In genomic region chr2:177557794-177558193, GRCh38 we compare ENCODE assay signal across 36 cellular contexts.
DNase-seq lines count a peak whose midpoint lies in the region; ATAC-seq, FAIRE-seq and TF ChIP-seq lines count a peak whose summit lies in the region.
"Had no signal": no experiment of that assay in that cellular context is flagged by ENCODE, and none has a peak within 500 bp of the region (broad histone marks: within the 10 kb centered on the region; RNA-seq: fewer than 3 reads in every experiment).

No MANE protein-coding gene starts in this region.

- no peaks in the 10 kb centered on the region for H3K36me3 ChIP-seq in HEK293 (ENCODE audit: control insufficient read depth in 2 of 2, insufficient read depth in 1 of 2, low read length in 2 of 2)
- H3K36me3 ChIP-seq in K562 (ENCODE audit: control insufficient read depth, insufficient read depth, low read length): no peaks in the 10 kb centered on the region
- H3K36me3 ChIP-seq in smooth muscle cell (ENCODE audit: low read depth): no peaks in the 10 kb centered on the region
- H3K36me3 ChIP-seq: BE2C; BLaER1; BLaER1 treated with 17β-estradiol and CSF1 and Interleukin-3, amounts not matched to agents 10 nM and 100 nM had no signal

- TF ChIP-seq CTCF in A549 (IDR thresholded peaks at IDR 0.05) (no peak), HEK293 (tag by site-specific recombination; IDR thresholded peaks at IDR 0.05) (no peak), K562 (IDR thresholded peaks at IDR 0.05 in 2 of 3, conservative IDR thresholded peaks at IDR 0.05 in 1 of 3; ENCODE audit: insufficient read depth in 2 of 3, low read depth in 1 of 3, low read length in 3 of 3) (no peak), nephron (IDR thresholded peaks at IDR 0.05; ENCODE audit: unreplicated experiment in 3 of 3) (no peak), GM10266 (IDR thresholded peaks at IDR 0.05; ENCODE audit: control insufficient read depth, insufficient read depth, low read depth, missing control alignments) (no peak), smooth muscle cell (IDR thresholded peaks at IDR 0.05; ENCODE audit: borderline replicate concordance, insufficient read depth, poor library complexity, severe bottlenecking) (no peak)

- H3K27me3 ChIP-seq in K562 (ENCODE audit: control insufficient read depth in 2 of 2, insufficient read depth in 2 of 2, low read length in 2 of 2) (no peaks in the 10 kb centered on the region), smooth muscle cell (ENCODE audit: low read depth) (no peaks in the 10 kb centered on the region)
- H3K27me3 ChIP-seq: BE2C; BLaER1; BLaER1 treated with 17β-estradiol and CSF1 and Interleukin-3, amounts not matched to agents 10 nM and 100 nM had no signal

- H3K9me1 ChIP-seq in K562 (ENCODE audit: control insufficient read depth, insufficient read depth, low read length): no peaks in the 10 kb centered on the region

- peaks cover 28% of the 10 kb centered on the region for H3K36me3 Mint-ChIP-seq in nephron (ENCODE audit: low read depth)
- H3K36me3 Mint-ChIP-seq: CD14-positive monocyte; CD4-positive, CD25-positive, alpha-beta regulatory T cell had no signal

- H4K20me1 ChIP-seq in K562 (replicated peaks; ENCODE audit: control insufficient read depth, insufficient read depth, low read length) (no peaks in the 10 kb centered on the region), smooth muscle cell (ENCODE audit: low read depth) (no peaks in the 10 kb centered on the region)
- H4K20me1 ChIP-seq: BLaER1; BLaER1 treated with 17β-estradiol and CSF1 and Interleukin-3, amounts not matched to agents 10 nM and 100 nM had no signal

- TF ChIP-seq EP300 in A549 (IDR thresholded peaks at IDR 0.05) (no peak), K562 (IDR thresholded peaks at IDR 0.05; ENCODE audit: low read length) (no peak)

- H3K4me3 Mint-ChIP-seq in nephron: no peak overlapping the region
- H3K4me3 Mint-ChIP-seq: B cell; CD14-positive monocyte; CD4-positive, alpha-beta memory T cell; CD4-positive, alpha-beta T cell; CD8-positive, alpha-beta T cell had no signal

- no peaks in the 10 kb centered on the region for H3K9me3 ChIP-seq in A549
- H3K9me3 ChIP-seq in HEK293 (ENCODE audit: control insufficient read depth, insufficient read depth, low read depth, low read length): no peaks in the 10 kb centered on the region
- H3K9me3 ChIP-seq in K562 (replicated peaks; ENCODE audit: control insufficient read depth, insufficient read depth, low read depth, low read length): peaks cover 3% of the 10 kb centered on the region; the same call in 1 of the 2 replicates
- H3K9me3 ChIP-seq in smooth muscle cell (replicated peaks; ENCODE audit: low read depth): no peaks in the 10 kb centered on the region
- H3K9me3 ChIP-seq: BE2C had no signal

- POLR2A ChIA-PET in A549 (lab: Yijun Ruan, JAX) (no interaction called here), HEK293 (lab: Yijun Ruan, JAX) (no interaction called here), K562 (lab: Yijun Ruan, JAX) (interaction anchor here (1.6 kb wide), 1 partner anchor 10 kb away, joined by 3 read pairs; no protein-coding TSS in a partner anchor)

- WGBS in A549 (ENCODE audit: missing lambda C conversion rate): 80% methylated on average over 1 of the region's 1 CpG
- WGBS in K562 (ENCODE audit: insufficient coverage, low coverage, missing lambda C conversion rate): 48% methylated on average over 1 of the region's 1 CpG
- 90% methylated on average over 1 of the region's 1 CpG for WGBS in smooth muscle cell (ENCODE audit: low lambda C conversion rate)

- H3K27ac ChIP-seq in A549: no peak overlapping the region
- H3K27ac ChIP-seq in HEK293 (ENCODE audit: extremely low read depth, low read depth, low read length): no peak overlapping the region
- H3K27ac ChIP-seq in K562 (ENCODE audit: extremely low read depth, low read depth, low read length): no peak overlapping the region
- H3K27ac ChIP-seq in smooth muscle cell (ENCODE audit: low read depth): no peak overlapping the region
- H3K27ac ChIP-seq: 22Rv1; BLaER1; BLaER1 treated with 17β-estradiol and CSF1 and Interleukin-3, amounts not matched to agents 10 nM and 100 nM; C4-2B had no signal

- no peaks in the 10 kb centered on the region for H3F3A ChIP-seq in smooth muscle cell (ENCODE audit: low read depth)

- no peaks in the 10 kb centered on the region for H3K79me2 ChIP-seq in K562 (ENCODE audit: control insufficient read depth, insufficient read depth, low read length)
- H3K79me2 ChIP-seq in smooth muscle cell (ENCODE audit: low read depth): no peaks in the 10 kb centered on the region

- intact Hi-C loops in K562 (cut with micrococcal nuclease): no loop called here

- in situ Hi-C loops in K562 (cut with MboI): no loop called here

- H3K9ac ChIP-seq in K562 (ENCODE audit: insufficient read depth in 1 of 2, low read depth in 2 of 2, low read length in 2 of 2): no peak overlapping the region
- H3K9ac ChIP-seq in smooth muscle cell (ENCODE audit: low read depth): no peak overlapping the region
- H3K9ac ChIP-seq: BLaER1; BLaER1 treated with 17β-estradiol and CSF1 and Interleukin-3, amounts not matched to agents 10 nM and 100 nM had no signal

- no peaks in the 10 kb centered on the region for H3K27me3 Mint-ChIP-seq in nephron (ENCODE audit: low read depth)
- H3K27me3 Mint-ChIP-seq: B cell; CD4-positive, alpha-beta T cell had no signal

- no peak overlapping the region for H3K4me3 ChIP-seq in A549
- no peak overlapping the region for H3K4me3 ChIP-seq in HEK293 (ENCODE audit: low read depth, low read length)
- no peak overlapping the region for H3K4me3 ChIP-seq in K562
- H3K4me3 ChIP-seq in smooth muscle cell: no peak overlapping the region
- H3K4me3 ChIP-seq: BLaER1; BLaER1 treated with 17β-estradiol and CSF1 and Interleukin-3, amounts not matched to agents 10 nM and 100 nM had no signal

- peaks cover 17% of the 10 kb centered on the region for H3K9me3 Mint-ChIP-seq in nephron
- H3K9me3 Mint-ChIP-seq: CD4-positive, alpha-beta T cell; CD8-positive, alpha-beta memory T cell; CD8-positive, alpha-beta T cell had no signal

- no peak for ATAC-seq in A549
- no peak for ATAC-seq in K562
- no peak for ATAC-seq in GM21737 (IDR thresholded peaks at IDR 0.05; ENCODE audit: unreplicated experiment)
- ATAC-seq: CD8-positive, alpha-beta T cell had no signal

- TF ChIP-seq POLR2A in A549 (IDR thresholded peaks at IDR 0.05; ENCODE audit: low read length) (no peak), K562 (conservative IDR thresholded peaks at IDR 0.05) (no peak)

- CTCF ChIA-PET in A549 (lab: Yijun Ruan, JAX): interaction anchor here (0.6 kb wide), 1 partner anchor 193 kb away, joined by 3 read pairs; no protein-coding TSS in a partner anchor
- CTCF ChIA-PET in HEK293 (lab: Yijun Ruan, JAX): no interaction called here
- CTCF ChIA-PET in K562 (lab: Yijun Ruan, JAX; ENCODE audit: low intra/inter-chr PET ratio): no interaction called here

- TF ChIP-seq RAD21 in A549 (conservative IDR thresholded peaks at IDR 0.05 in 1 of 2, IDR thresholded peaks at IDR 0.05 in 1 of 2) (no peak), K562 (CRISPR knock-in tag; conservative IDR thresholded peaks at IDR 0.05 in 1 of 2, IDR thresholded peaks at IDR 0.05 in 1 of 2) (no peak)

- DNase-seq in A549 (ENCODE audit: low read depth in 1 of 2, low spot score in 1 of 2) (no peak), K562 (ENCODE audit: extremely low read depth in 1 of 4, low spot score in 3 of 4) (no peak), GM10266 (ENCODE audit: extremely low spot score) (no peak), glomerular visceral epithelial cell (ENCODE audit: extremely low spot score) (no peak), smooth muscle cell (lab: John Stamatoyannopoulos, UW; ENCODE audit: unreplicated experiment) (no peak)
- DNase-seq: 8988T; ACHN; AML-193; BE2C; C1 segment of cervical spinal cord; Caco-2; Calu3; CD4-positive, alpha-beta memory T cell; CD4-positive, alpha-beta T cell; CD4-positive, CD25-positive, alpha-beta regulatory T cell; CD8-positive, alpha-beta memory T cell; CD8-positive, alpha-beta T cell; COR-L47; DMS 273 treated with DMSO at 0.1 percent for 48 hours; DMS153; DMS53; DMS79; DMS79 treated with DMSO at 0.1 percent for 48 hours; DND-41; EL had no signal

- peaks cover 26% of the 10 kb centered on the region for H3K4me1 Mint-ChIP-seq in nephron

- FAIRE-seq in A549 (lab: Jason Lieb, UNC) (no peak), K562 (lab: Jason Lieb, UNC) (no peak)
- FAIRE-seq: A204.1, D721Med had no signal

- H3K4me2 ChIP-seq in A549 (no peak overlapping the region), K562 (ENCODE audit: insufficient read depth, low read length) (no peak overlapping the region), smooth muscle cell (no peak overlapping the region)
- H3K4me2 ChIP-seq: BLaER1; BLaER1 treated with 17β-estradiol and CSF1 and Interleukin-3, amounts not matched to agents 10 nM and 100 nM had no signal

- BruUV-seq in K562 (replicated peaks; lab: Mats Ljungman, UMichigan): no TSS peak

- H3K4me1 ChIP-seq in A549 (peaks cover 3% of the 10 kb centered on the region; the same call in 1 of the 3 replicates), HEK293 (ENCODE audit: control insufficient read depth, insufficient read depth, low read length) (no peaks in the 10 kb centered on the region), K562 (replicated peaks in 1 of 2; ENCODE audit: control insufficient read depth in 2 of 2, insufficient read depth in 2 of 2, low read length in 2 of 2) (peaks cover 5 to 12% of the 10 kb centered on the region in 2 experiments; a peak in 3 of 5 replicates), smooth muscle cell (ENCODE audit: low read depth) (peaks cover 4% of the 10 kb centered on the region)
- H3K4me1 ChIP-seq: BE2C, BLaER1, Caco-2 had no signal

- H2AFZ ChIP-seq in K562 (ENCODE audit: low read depth, low read length): no peak overlapping the region
- no peak overlapping the region for H2AFZ ChIP-seq in smooth muscle cell (ENCODE audit: low read depth)

- H3K27ac Mint-ChIP-seq in nephron: peak overlapping the region in 2 of 3 experiments; percentile 35 to 96
- H3K27ac Mint-ChIP-seq: B cell; CD14-positive monocyte; CD4-positive, alpha-beta T cell; CD4-positive, CD25-positive, alpha-beta regulatory T cell; CD8-positive, alpha-beta memory T cell; CD8-positive, alpha-beta T cell had no signal

TF ChIP-seq in A549, 52 proteins besides CTCF, POLR2A, EP300 and RAD21:
- TF ChIP-seq CEBPB (IDR thresholded peaks at IDR 0.05) (no peak), ZFP36 (IDR thresholded peaks at IDR 0.05; ENCODE audit: borderline replicate concordance, partially characterized antibody) (peak; percentile 55)

TF ChIP-seq in HEK293, 187 proteins besides CTCF, POLR2A, EP300 and RAD21 (continues in another document):
- TF ChIP-seq SETDB1 (IDR thresholded peaks at IDR 0.05; ENCODE audit: insufficient read length, low read length) (peak; percentile 89), ZBTB8A (tag by site-specific recombination; IDR thresholded peaks at IDR 0.05) (no peak), ZNF585B (tag by site-specific recombination; IDR thresholded peaks at IDR 0.05) (peak; percentile 96)

TF ChIP-seq in K562, 482 proteins besides CTCF, POLR2A, EP300 and RAD21 (continues in another document):
- TF ChIP-seq TRIM28 (IDR thresholded peaks at IDR 0.05): peak; percentile 62; the same call in 1 of the 2 replicates
- TF ChIP-seq CBX3 (IDR thresholded peaks at IDR 0.05; ENCODE audit: borderline replicate concordance in 1 of 2, low read length in 2 of 2): peak in 1 of 2 experiments; percentile 62; a peak in 1 of 3 replicates
